In the genomic region with DNA sequence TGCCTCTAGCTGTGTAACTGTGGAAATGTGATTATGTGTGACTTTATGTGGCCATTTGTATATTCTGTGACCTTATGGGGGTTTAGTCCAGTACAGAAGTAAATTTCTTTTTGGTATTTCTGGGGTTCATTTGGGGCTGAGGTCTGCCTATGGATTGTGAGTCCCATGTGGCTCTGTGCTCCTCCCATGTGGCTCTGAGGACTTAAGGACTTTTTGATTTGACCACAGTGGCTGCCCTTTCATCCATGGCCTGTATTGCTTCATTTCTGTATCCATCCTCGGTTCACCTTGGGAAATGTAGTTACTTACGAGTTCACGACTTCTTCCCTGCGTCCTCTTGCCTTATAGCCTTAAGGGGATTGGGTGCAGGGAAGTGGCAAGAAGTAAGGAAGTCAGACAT, we compare ENCODE assay signal across 10 cellular contexts. TPM values are rescaled to one million over a fixed set of nuclear protein-coding genes. Genes with fewer than 3 reads are reported as not detected.
DNase-seq lines count a peak whose midpoint lies in the region; ATAC-seq and TF ChIP-seq lines count a peak whose summit lies in the region.
"Had no signal": no experiment of that assay in that cellular context is flagged by ENCODE, and none has a peak within 500 bp of the region (broad histone marks: within the 10 kb centered on the region; RNA-seq: fewer than 3 reads in every experiment).

No MANE protein-coding gene starts in this region.

- no peaks in the 10 kb centered on the region for H4K20me1 ChIP-seq in SU-DHL-6 (ENCODE audit: low read depth, low read length)

- H3K27me3 ChIP-seq in SU-DHL-6 (ENCODE audit: low read length) = no peaks in the 10 kb centered on the region

- H3K9me2 ChIP-seq in SU-DHL-6 (replicated peaks; ENCODE audit: insufficient read depth, low read length) = no peaks in the 10 kb centered on the region

- peak overlapping the region; percentile 61 for H3K4me3 ChIP-seq in SU-DHL-6 (ENCODE audit: insufficient read depth, low read length, poor library complexity, severe bottlenecking)
- H3K4me3 ChIP-seq in foreskin fibroblast (ENCODE audit: low read depth in 1 of 2, low read length in 2 of 2) = peak overlapping the region; percentile 83 to 97
- H3K4me3 ChIP-seq in skin epidermis = peak overlapping the region; percentile 54 to 81 (median 67)

- TF ChIP-seq CTCF in SU-DHL-6 (IDR thresholded peaks at IDR 0.05; ENCODE audit: insufficient read depth, low read length, poor library complexity, severe bottlenecking) (no peak), foreskin fibroblast (IDR thresholded peaks at IDR 0.05; ENCODE audit: low read depth, low read length) (no peak)

- peaks cover 4% of the 10 kb centered on the region; the same call in 1 of the 2 replicates for H3K9me3 ChIP-seq in SU-DHL-6 (ENCODE audit: insufficient read depth, low read length)

- H2AFZ ChIP-seq in SU-DHL-6 (ENCODE audit: low read depth, low read length, severe bottlenecking) = no peak overlapping the region

- peak overlapping the region; percentile 67 for H3K9ac ChIP-seq in SU-DHL-6 (ENCODE audit: low read length)

- H3F3A ChIP-seq in SU-DHL-6 (ENCODE audit: insufficient read depth) = no peaks in the 10 kb centered on the region; the same call in 1 of the 2 replicates

- no peak for ATAC-seq in HG03432 (IDR thresholded peaks at IDR 0.05; ENCODE audit: unreplicated experiment)

- H3K79me2 ChIP-seq in SU-DHL-6 (ENCODE audit: insufficient read depth, low read length) = peaks cover 39% of the 10 kb centered on the region

- H3K4me2 ChIP-seq in SU-DHL-6 (ENCODE audit: low read depth, low read length, poor library complexity, severe bottlenecking) = peak overlapping the region; percentile 59

- H3K27ac ChIP-seq in SU-DHL-6 (ENCODE audit: low read depth, low read length) = no peak overlapping the region
- H3K27ac ChIP-seq in skin epidermis = peak overlapping the region in 7 of 21 experiments; percentile 81 to 91 (median 89)

- peaks cover 19% of the 10 kb centered on the region for H3K36me3 ChIP-seq in SU-DHL-6 (ENCODE audit: low read length)

- DNase-seq in DMS 273 (lab: John Stamatoyannopoulos, UW; ENCODE audit: unreplicated experiment) = peak; percentile 25
- DNase-seq in DMS 273 treated with DMSO at 0.1 percent for 48 hours (lab: John Stamatoyannopoulos, UW) = no peak
- DNase-seq in foreskin fibroblast = peak in 1 of 2 donors; percentile 1
- no peak for DNase-seq in A172 (ENCODE audit: low spot score)
- DNase-seq in HPDE6-E6E7 (ENCODE audit: extremely low spot score) = no peak
- DNase-seq: 8988T; stimulated activated CD4-positive, alpha-beta T cell treated with anti-CD3 and anti-CD28 coated beads, Interleukin-4, amount 100 ng/mL, for 24 hours had no signal

RNA-seq across cellular contexts. Expression of gene ZNF420, which starts 1.0 kb away (rescaled TPM):
- 10.2 and 12.0 TPM in 2 replicates for total RNA-seq in A172 (2014; rRNA removed; shearing (Covaris generic))
